In genomic region chr11:75450826-75451783, GRCh38 we compare ENCODE assay signal across 9 cellular contexts. TPM values are rescaled to one million over a fixed set of nuclear protein-coding genes. Genes with fewer than 3 reads are reported as not detected.
DNase-seq lines count a peak whose midpoint lies in the region; ATAC-seq and TF ChIP-seq lines count a peak whose summit lies in the region.
"Had no signal": no experiment of that assay in that cellular context is flagged by ENCODE, and none has a peak within 500 bp of the region (broad histone marks: within the 10 kb centered on the region; RNA-seq: fewer than 3 reads in every experiment).

No MANE protein-coding gene starts in this region.

- intact Hi-C loops in HCT116 (cut with micrococcal nuclease): no loop called here

- H2AFZ ChIP-seq in HCT116 (ENCODE audit: low read depth, low read length, poor library complexity, severe bottlenecking): no peak overlapping the region

- no peak overlapping the region for H3K4me3 ChIP-seq in HCT116 (replicated peaks in 1 of 2; ENCODE audit: low read depth in 1 of 2, low read length in 2 of 2)

- no peak for DNase-seq in HCT116 (ENCODE audit: low read depth, low spot score)
- DNase-seq in activated T-cell treated with anti-CD3 and anti-CD28 coated beads for 4 hours: peak; percentile 11
- peak; percentile 86 for DNase-seq in iPS-NIHi11 (ENCODE audit: low spot score)
- DNase-seq in HPDE6-E6E7 (ENCODE audit: extremely low spot score): no peak
- DNase-seq in occipital lobe (lab: John Stamatoyannopoulos, UW): no peak
- DNase-seq: naive B cell had no signal

- TF ChIP-seq RAD21 in HCT116 (IDR thresholded peaks at IDR 0.05; ENCODE audit: low read depth): peak; percentile 43

- no peaks in the 10 kb centered on the region for H3K79me2 ChIP-seq in HCT116 (ENCODE audit: insufficient read depth, low read length)

- H3K9me2 ChIP-seq in HCT116 (ENCODE audit: insufficient read depth): no peaks in the 10 kb centered on the region

- BruUV-seq in HCT116 (replicated peaks; lab: Mats Ljungman, UMichigan): no TSS peak

- H4K20me1 ChIP-seq in HCT116 (ENCODE audit: insufficient read depth): no peaks in the 10 kb centered on the region

- TF ChIP-seq CTCF in 22Rv1 (IDR thresholded peaks at IDR 0.05) (peak; percentile 81), HCT116 (IDR thresholded peaks at IDR 0.05 in 2 of 3, conservative IDR thresholded peaks at IDR 0.05 in 1 of 3; ENCODE audit: borderline replicate concordance in 1 of 3, insufficient read depth in 1 of 3, low read depth in 2 of 3, low read length in 2 of 3) (peak; percentile 38 to 83 (median 81); a peak in 5 of 6 replicates)

- H3K36me3 ChIP-seq in HCT116 (ENCODE audit: control insufficient read depth in 1 of 2, insufficient read depth in 2 of 2, low read length in 2 of 2): no peaks in the 10 kb centered on the region; a peak in 1 of 4 replicates

- peak; percentile 77 for ATAC-seq in HCT116
- ATAC-seq in GM21447 (IDR thresholded peaks at IDR 0.05; ENCODE audit: unreplicated experiment): no peak
- ATAC-seq in GM19395 (IDR thresholded peaks at IDR 0.05; ENCODE audit: unreplicated experiment): no peak

- no peak overlapping the region for H3K9ac ChIP-seq in HCT116 (ENCODE audit: low read length)

- H3K27ac ChIP-seq in 22Rv1 (no peak overlapping the region), HCT116 (ENCODE audit: low read depth, low read length) (no peak overlapping the region)

- RAD21 ChIA-PET in HCT116 (lab: Charles Lee; ENCODE audit: low non-redundant PET in 1 of 2, low total read pairs in 2 of 2, uncharacterized antibody in 2 of 2, unreplicated experiment in 2 of 2): no interaction called here

- H3K4me2 ChIP-seq in HCT116 (ENCODE audit: low read length): no peak overlapping the region

- no peak for TF ChIP-seq POLR2A in HCT116 (IDR thresholded peaks at IDR 0.05; ENCODE audit: borderline replicate concordance, extremely low read depth, insufficient read depth, insufficient read length)

- CTCF ChIA-PET in HCT116 (lab: Charles Lee): interaction anchor here (0.7 to 1.2 kb wide), 4 partner anchors 18 to 103 kb away, joined by 3 to 4 read pairs (median 4); no protein-coding TSS in a partner anchor

- POLR2A ChIA-PET in HCT116 (lab: Charles Lee): no interaction called here

- no peaks in the 10 kb centered on the region for H3K9me3 ChIP-seq in HCT116 (ENCODE audit: control insufficient read depth in 1 of 2, insufficient read depth in 1 of 2, low read depth in 1 of 2, low read length in 2 of 2)

- H3K4me1 ChIP-seq in HCT116 (ENCODE audit: control insufficient read depth in 1 of 2, insufficient read depth in 2 of 2, low read length in 2 of 2): no peaks in the 10 kb centered on the region

- no peaks in the 10 kb centered on the region for H3K27me3 ChIP-seq in HCT116 (ENCODE audit: insufficient read depth, low read length)

TF ChIP-seq in HCT116, 20 proteins besides CTCF, POLR2A, EP300 and RAD21:
- TF ChIP-seq EGR1 (IDR thresholded peaks at IDR 0.05; ENCODE audit: low read depth): no peak
- no peak; the same call in 1 of the 2 replicates for TF ChIP-seq CBX3 (IDR thresholded peaks at IDR 0.05; ENCODE audit: low read depth)
- no peak for TF ChIP-seq JUND (IDR thresholded peaks at IDR 0.05)
- no peak for TF ChIP-seq TCF7L2 (IDR thresholded peaks at IDR 0.05; ENCODE audit: borderline replicate concordance, extremely low read depth, insufficient read depth, insufficient read length)
- no peak for TF ChIP-seq CEBPB (IDR thresholded peaks at IDR 0.05; ENCODE audit: low read depth)
- no peak for TF ChIP-seq YY1 (IDR thresholded peaks at IDR 0.05; ENCODE audit: extremely low read depth, insufficient replicate concordance, low read depth, low read length)
- TF ChIP-seq SIN3A (IDR thresholded peaks at IDR 0.05; ENCODE audit: low read depth): no peak
- no peak for TF ChIP-seq SRF (IDR thresholded peaks at IDR 0.05; ENCODE audit: low read depth)
- TF ChIP-seq, protein P1, sequence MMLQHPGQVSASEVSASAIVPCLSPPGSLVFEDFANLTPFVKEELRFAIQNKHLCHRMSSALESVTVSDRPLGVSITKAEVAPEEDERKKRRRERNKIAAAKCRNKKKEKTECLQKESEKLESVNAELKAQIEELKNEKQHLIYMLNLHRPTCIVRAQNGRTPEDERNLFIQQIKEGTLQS (IDR thresholded peaks at IDR 0.05): no peak
- TF ChIP-seq FOSL1 (IDR thresholded peaks at IDR 0.05; ENCODE audit: low read depth): no peak
- TF ChIP-seq, protein P2, sequence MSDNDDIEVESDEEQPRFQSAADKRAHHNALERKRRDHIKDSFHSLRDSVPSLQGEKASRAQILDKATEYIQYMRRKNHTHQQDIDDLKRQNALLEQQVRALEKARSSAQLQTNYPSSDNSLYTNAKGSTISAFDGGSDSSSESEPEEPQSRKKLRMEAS (IDR thresholded peaks at IDR 0.05): no peak
- TF ChIP-seq ZNF274 (IDR thresholded peaks at IDR 0.05; ENCODE audit: low read depth, low read length): no peak
- TF ChIP-seq ZBTB33 (IDR thresholded peaks at IDR 0.05; ENCODE audit: extremely low read depth, insufficient replicate concordance, low read length): no peak
- TF ChIP-seq ZFX (IDR thresholded peaks at IDR 0.05): no peak
- TF ChIP-seq, protein P3, sequence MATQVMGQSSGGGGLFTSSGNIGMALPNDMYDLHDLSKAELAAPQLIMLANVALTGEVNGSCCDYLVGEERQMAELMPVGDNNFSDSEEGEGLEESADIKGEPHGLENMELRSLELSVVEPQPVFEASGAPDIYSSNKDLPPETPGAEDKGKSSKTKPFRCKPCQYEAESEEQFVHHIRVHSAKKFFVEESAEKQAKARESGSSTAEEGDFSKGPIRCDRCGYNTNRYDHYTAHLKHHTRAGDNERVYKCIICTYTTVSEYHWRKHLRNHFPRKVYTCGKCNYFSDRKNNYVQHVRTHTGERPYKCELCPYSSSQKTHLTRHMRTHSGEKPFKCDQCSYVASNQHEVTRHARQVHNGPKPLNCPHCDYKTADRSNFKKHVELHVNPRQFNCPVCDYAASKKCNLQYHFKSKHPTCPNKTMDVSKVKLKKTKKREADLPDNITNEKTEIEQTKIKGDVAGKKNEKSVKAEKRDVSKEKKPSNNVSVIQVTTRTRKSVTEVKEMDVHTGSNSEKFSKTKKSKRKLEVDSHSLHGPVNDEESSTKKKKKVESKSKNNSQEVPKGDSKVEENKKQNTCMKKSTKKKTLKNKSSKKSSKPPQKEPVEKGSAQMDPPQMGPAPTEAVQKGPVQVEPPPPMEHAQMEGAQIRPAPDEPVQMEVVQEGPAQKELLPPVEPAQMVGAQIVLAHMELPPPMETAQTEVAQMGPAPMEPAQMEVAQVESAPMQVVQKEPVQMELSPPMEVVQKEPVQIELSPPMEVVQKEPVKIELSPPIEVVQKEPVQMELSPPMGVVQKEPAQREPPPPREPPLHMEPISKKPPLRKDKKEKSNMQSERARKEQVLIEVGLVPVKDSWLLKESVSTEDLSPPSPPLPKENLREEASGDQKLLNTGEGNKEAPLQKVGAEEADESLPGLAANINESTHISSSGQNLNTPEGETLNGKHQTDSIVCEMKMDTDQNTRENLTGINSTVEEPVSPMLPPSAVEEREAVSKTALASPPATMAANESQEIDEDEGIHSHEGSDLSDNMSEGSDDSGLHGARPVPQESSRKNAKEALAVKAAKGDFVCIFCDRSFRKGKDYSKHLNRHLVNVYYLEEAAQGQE (IDR thresholded peaks at IDR 0.05; ENCODE audit: low read depth): no peak
- TF ChIP-seq POLR2AphosphoS5 (IDR thresholded peaks at IDR 0.05; ENCODE audit: low read depth, low read length): no peak
- TF ChIP-seq ELF1 (IDR thresholded peaks at IDR 0.05; ENCODE audit: borderline replicate concordance, low read depth): no peak
- no peak for TF ChIP-seq SP1 (IDR thresholded peaks at IDR 0.05; ENCODE audit: low read depth)
- no peak for TF ChIP-seq EZH2phosphoT487 (IDR thresholded peaks at IDR 0.05; ENCODE audit: borderline replicate concordance)
- no peak for TF ChIP-seq EZH2 (IDR thresholded peaks at IDR 0.05)
TF ChIP-seq in HCT116: peak in this region for 0.

RNA-seq across cellular contexts. Expression of gene KLHL35, which starts 18.1 kb away (rescaled TPM):
- total RNA-seq in HCT116 (2021; ENCODE audit: unreplicated experiment) (1.7 TPM), occipital lobe (28.5 TPM)
- polyA plus RNA-seq in HCT116 (2012): 2.9 and 4.4 TPM in 2 replicates

RNA-seq across cellular contexts. Expression of gene RPS3, which starts 51.8 kb away (rescaled TPM):
- total RNA-seq in HCT116 (2021; ENCODE audit: unreplicated experiment) (4,109 TPM), occipital lobe (1,342 TPM)
- polyA plus RNA-seq in HCT116 (2012): 4,885 and 4,997 TPM in 2 replicates

Comparison
In these comparisons a context has a peak if more than half of its experiments do, and no peak if none do; other contexts are left out.
1. DNase-seq: peak in activated T-cell treated with anti-CD3 and anti-CD28 coated beads for 4 hours (single experiment) and iPS-NIHi11 (single experiment); none in HCT116 (single experiment), HPDE6-E6E7 (single experiment) and occipital lobe (single experiment).
2. RNA of gene KLHL35, which starts 18.1 kb away (total RNA-seq): 28.5 TPM in occipital lobe (single experiment); 1.7 TPM in HCT116 (single experiment); every median in the first group is over 10 times any median in the second.